ENCODE assay signal across 36 cellular contexts in genomic region chr1:22752339-22752738, GRCh38. TPM values are rescaled to one million over a fixed set of nuclear protein-coding genes. Genes with fewer than 3 reads are reported as not detected.
"Had no signal": no experiment of that assay in that cellular context is flagged by ENCODE, and none has a peak within 500 bp of the region (broad histone marks: within the 10 kb centered on the region; RNA-seq: fewer than 3 reads in every experiment).

No MANE protein-coding gene starts in this region.

- H3K4me3 ChIP-seq: adrenal gland, body of pancreas, breast epithelium had no signal

- H3K4me1 ChIP-seq: breast epithelium had no signal

- H3K27me3 ChIP-seq: adrenal gland, body of pancreas, brain microvascular endothelial cell, breast epithelium had no signal

- DNase-seq: activated CD4-positive, alpha-beta memory T cell treated with anti-CD3 and anti-CD28 coated beads for 36 hours; activated CD4-positive, alpha-beta T cell treated with anti-CD3 and anti-CD28 coated beads for 1 hour; activated CD4-positive, alpha-beta T cell treated with anti-CD3 and anti-CD28 coated beads for 36 hours; activated CD4-positive, alpha-beta T cell treated with anti-CD3 and anti-CD28 coated beads for 48 hours; activated CD4-positive, alpha-beta T cell treated with anti-CD3 and anti-CD28 coated beads, Interleukin-2, amount 10 ng/mL, durations not matched to agents 7 days and 5 days; activated CD4-positive, alpha-beta T cell treated with anti-CD3 and anti-CD28 coated beads, Interleukin-2, amount 50 U/mL, for 4 hours; activated CD4-positive, CD25-positive, alpha-beta regulatory T cell; activated CD8-positive, alpha-beta memory T cell treated with anti-CD3 and anti-CD28 coated beads, Interleukin-2, amount 50 U/mL, for 4 hours; activated CD8-positive, alpha-beta T cell treated with anti-CD3 and anti-CD28 coated beads for 36 hours; activated effector memory CD4-positive, alpha-beta T cell treated with anti-CD3 and anti-CD28 coated beads, Interleukin-2, amount 50 U/mL, for 16 hours; activated gamma-delta T cell treated with Interleukin-2 at 50 U/mL for 16 hours; activated naive CD4-positive, alpha-beta T cell; activated naive CD4-positive, alpha-beta T cell treated with anti-CD3 and anti-CD28 coated beads for 36 hours; activated naive CD4-positive, alpha-beta T cell treated with anti-CD3 and anti-CD28 coated beads, Interleukin-2, amount 50 U/mL, for 16 hours; activated naive CD8-positive, alpha-beta T cell treated with anti-CD3 and anti-CD28 coated beads for 36 hours; activated T-cell treated with anti-CD3 and anti-CD28 coated beads for 4 hours; activated T-cell treated with anti-CD3 and anti-CD28 coated beads, Interleukin-2, amount 50 U/mL, for 1 hour; activated T-cell treated with anti-CD3 and anti-CD28 coated beads, Interleukin-2, amount 50 U/mL, for 4 hours; activated T-cell treated with anti-CD3 and anti-CD28 coated beads, Interleukin-2, amount 50 U/mL, for 72 hours; adrenal gland; amniotic stem cell; aorta; body of pancreas; brain microvascular endothelial cell; central memory CD4-positive, alpha-beta T cell; T-helper 1 cell; T-helper 2 cell; T-helper 9 cell had no signal

- ATAC-seq: activated CD4-positive, alpha-beta T cell treated with anti-CD3 and anti-CD28 coated beads for 36 hours; activated CD4-positive, CD25-positive, alpha-beta regulatory T cell treated with anti-CD3 and anti-CD28 coated beads, Interleukin-2, amount 50 U/mL, for 24 hours; activated CD8-positive, alpha-beta T cell treated with anti-CD3 and anti-CD28 coated beads for 36 hours; activated naive CD4-positive, alpha-beta T cell treated with anti-CD3 and anti-CD28 coated beads, Interleukin-2, amount 50 U/mL, for 72 hours; activated T-cell treated with anti-CD3 and anti-CD28 coated beads, Interleukin-2, amount 50 U/mL, for 4 hours; activated T-cell treated with anti-CD3 and anti-CD28 coated beads, Interleukin-2, amount 50 U/mL, for 72 hours; activated T-helper 17 cell treated with anti-CD3 and anti-CD28 coated beads, Interleukin-2, amount 50 U/mL, for 72 hours; body of pancreas had no signal

- H3K36me3 ChIP-seq: adrenal gland, brain microvascular endothelial cell, breast epithelium had no signal

- H3K27ac ChIP-seq: adrenal gland, brain microvascular endothelial cell, breast epithelium, VCaP had no signal

- FAIRE-seq: astrocyte, TTC549 had no signal

- H3K9me3 ChIP-seq: adrenal gland, body of pancreas, breast epithelium had no signal

RNA-seq across cellular contexts. Expression of gene EPHB2, which starts 41.7 kb away (rescaled TPM):
- total RNA-seq: activated CD4-positive, alpha-beta T cell treated with anti-CD3 and anti-CD28 coated beads for 36 hours; activated naive CD4-positive, alpha-beta T cell treated with anti-CD3 and anti-CD28 coated beads for 36 hours; activated naive CD4-positive, alpha-beta T cell treated with anti-CD3 and anti-CD28 coated beads, Interleukin-2, amount 50 U/mL, for 72 hours; activated T-helper 1 cell treated with anti-CD3 and anti-CD28 coated beads, Interleukin-12 subunit alpha, Interleukin-12 subunit beta, Interleukin-2, Interleukin-4 antibody, amounts not matched to agents 30 ng/mL and 10 ng/mL and 1 ng/mL, durations not matched to agents 14 hours and 24 hours and 36 hours had no signal
